ENCODE assay signal across 18 cellular contexts in genomic region chr2:234298916-234299315, GRCh38.
DNase-seq lines count a peak whose midpoint lies in the region; ATAC-seq lines count a peak whose summit lies in the region.
"Had no signal": no experiment of that assay in that cellular context is flagged by ENCODE, and none has a peak within 500 bp of the region (broad histone marks: within the 10 kb centered on the region; RNA-seq: fewer than 3 reads in every experiment).

No MANE protein-coding gene starts in this region.

- no peaks in the 10 kb centered on the region for H3K36me3 ChIP-seq in CD4-positive, alpha-beta memory T cell (ENCODE audit: insufficient read depth, low read length)
- H3K36me3 ChIP-seq in naive thymus-derived CD4-positive, alpha-beta T cell (ENCODE audit: control insufficient read depth in 2 of 3, insufficient read depth in 3 of 3, low read length in 3 of 3): no peaks in the 10 kb centered on the region
- H3K36me3 ChIP-seq: Peyer's patch had no signal

- no peak overlapping the region for H3K27ac ChIP-seq in CD4-positive, alpha-beta memory T cell (ENCODE audit: low read depth, low read length)
- H3K27ac ChIP-seq in naive thymus-derived CD4-positive, alpha-beta T cell (ENCODE audit: low read depth, low read length): no peak overlapping the region
- H3K27ac ChIP-seq: HL-60, KMS-11, Peyer's patch had no signal

- peak overlapping the region; percentile 24 for H3K27ac Mint-ChIP-seq in activated T-cell treated with anti-CD3 and anti-CD28 coated beads, Interleukin-2, amount 50 U/mL, for 72 hours
- H3K27ac Mint-ChIP-seq in CD4-positive, alpha-beta memory T cell: peak overlapping the region; percentile 36 to 91 (median 85)
- H3K27ac Mint-ChIP-seq in T-helper 17 cell: peak overlapping the region; percentile 100
- H3K27ac Mint-ChIP-seq in naive thymus-derived CD4-positive, alpha-beta T cell: peak overlapping the region in 8 of 9 donors; percentile 33 to 92 (median 68)
- H3K27ac Mint-ChIP-seq: B cell, GM23338 had no signal

- no peak overlapping the region for H3K4me3 Mint-ChIP-seq in activated T-cell treated with anti-CD3 and anti-CD28 coated beads, Interleukin-2, amount 50 U/mL, for 72 hours
- H3K4me3 Mint-ChIP-seq in activated T-cell treated with anti-CD3 and anti-CD28 coated beads, Interleukin-2, amount 50 U/mL, for 4 hours: no peak overlapping the region
- H3K4me3 Mint-ChIP-seq in CD4-positive, alpha-beta memory T cell: peak overlapping the region in 2 of 8 donors; percentile 37 to 44
- peak overlapping the region; percentile 43 for H3K4me3 Mint-ChIP-seq in T-helper 17 cell
- peak overlapping the region in 3 of 10 donors; percentile 34 to 53 (median 53) for H3K4me3 Mint-ChIP-seq in naive thymus-derived CD4-positive, alpha-beta T cell
- H3K4me3 Mint-ChIP-seq: B cell; CD8-positive, alpha-beta memory T cell; GM23338 had no signal

- H3K36me3 Mint-ChIP-seq in activated T-cell treated with anti-CD3 and anti-CD28 coated beads, Interleukin-2, amount 50 U/mL, for 72 hours (ENCODE audit: insufficient read depth in 2 of 2): peaks cover 0 to 2% of the 10 kb centered on the region in 2 donors
- H3K36me3 Mint-ChIP-seq in activated T-cell treated with anti-CD3 and anti-CD28 coated beads, Interleukin-2, amount 50 U/mL, for 4 hours (ENCODE audit: insufficient read depth): no peaks in the 10 kb centered on the region
- peaks cover 0 to 7% of the 10 kb centered on the region in 2 donors for H3K36me3 Mint-ChIP-seq in CD4-positive, alpha-beta memory T cell
- peaks cover 3% of the 10 kb centered on the region for H3K36me3 Mint-ChIP-seq in T-helper 17 cell (ENCODE audit: low read depth)
- H3K36me3 Mint-ChIP-seq in naive thymus-derived CD4-positive, alpha-beta T cell: peaks cover 0 to 12% (median 0%) of the 10 kb centered on the region in 5 donors

- no peak for DNase-seq in activated T-cell treated with anti-CD3 and anti-CD28 coated beads, Interleukin-2, amount 50 U/mL, for 72 hours
- DNase-seq in activated T-cell treated with anti-CD3 and anti-CD28 coated beads, Interleukin-2, amount 50 U/mL, for 4 hours: no peak
- no peak for DNase-seq in CD4-positive, alpha-beta memory T cell
- DNase-seq in T-helper 17 cell: no peak
- DNase-seq in naive thymus-derived CD4-positive, alpha-beta T cell: no peak
- DNase-seq in stimulated activated CD4-positive, alpha-beta T cell treated with anti-CD3 and anti-CD28 coated beads, Interleukin-4, amount 100 ng/mL, for 24 hours: no peak
- DNase-seq in activated CD4-positive, alpha-beta T cell treated with anti-CD3 and anti-CD28 coated beads for 48 hours: no peak
- DNase-seq: CD8-positive, alpha-beta memory T cell; NCI-H1930; NCI-H2171 treated with DMSO at 0.1 percent for 48 hours; NCI-H774; Peyer's patch; Right ventricle myocardium superior had no signal

- no peaks in the 10 kb centered on the region for H3K27me3 Mint-ChIP-seq in activated T-cell treated with anti-CD3 and anti-CD28 coated beads, Interleukin-2, amount 50 U/mL, for 72 hours (ENCODE audit: low read depth)
- no peaks in the 10 kb centered on the region for H3K27me3 Mint-ChIP-seq in activated T-cell treated with anti-CD3 and anti-CD28 coated beads, Interleukin-2, amount 50 U/mL, for 4 hours (ENCODE audit: low read depth)
- no peaks in the 10 kb centered on the region for H3K27me3 Mint-ChIP-seq in CD4-positive, alpha-beta memory T cell
- no peaks in the 10 kb centered on the region for H3K27me3 Mint-ChIP-seq in T-helper 17 cell
- no peaks in the 10 kb centered on the region for H3K27me3 Mint-ChIP-seq in naive thymus-derived CD4-positive, alpha-beta T cell
- H3K27me3 Mint-ChIP-seq: CD8-positive, alpha-beta memory T cell had no signal

- H3K4me1 Mint-ChIP-seq in activated T-cell treated with anti-CD3 and anti-CD28 coated beads, Interleukin-2, amount 50 U/mL, for 72 hours (ENCODE audit: low read depth): peaks cover 83% of the 10 kb centered on the region
- H3K4me1 Mint-ChIP-seq in activated T-cell treated with anti-CD3 and anti-CD28 coated beads, Interleukin-2, amount 50 U/mL, for 4 hours (ENCODE audit: low read depth): peaks cover 71% of the 10 kb centered on the region
- H3K4me1 Mint-ChIP-seq in CD4-positive, alpha-beta memory T cell: peaks cover 49 to 82% (median 67%) of the 10 kb centered on the region in 4 donors
- H3K4me1 Mint-ChIP-seq in T-helper 17 cell: peaks cover 46% of the 10 kb centered on the region
- peaks cover 49 to 88% (median 80%) of the 10 kb centered on the region in 7 donors for H3K4me1 Mint-ChIP-seq in naive thymus-derived CD4-positive, alpha-beta T cell

- H3K27me3 ChIP-seq in CD4-positive, alpha-beta memory T cell (ENCODE audit: insufficient read depth, low read length): no peaks in the 10 kb centered on the region
- H3K27me3 ChIP-seq in naive thymus-derived CD4-positive, alpha-beta T cell (ENCODE audit: control insufficient read depth in 2 of 2, insufficient read depth in 2 of 2, low read length in 2 of 2): no peaks in the 10 kb centered on the region
- H3K27me3 ChIP-seq: Peyer's patch had no signal

- ATAC-seq in activated T-cell treated with anti-CD3 and anti-CD28 coated beads, Interleukin-2, amount 50 U/mL, for 72 hours (replicated peaks in 1 of 2): no peak
- no peak for ATAC-seq in activated T-cell treated with anti-CD3 and anti-CD28 coated beads, Interleukin-2, amount 50 U/mL, for 4 hours
- no peak for ATAC-seq in T-helper 17 cell
- ATAC-seq in naive thymus-derived CD4-positive, alpha-beta T cell: no peak
- no peak for ATAC-seq in HG03139 (IDR thresholded peaks at IDR 0.05; ENCODE audit: unreplicated experiment)
- ATAC-seq: GM23338 had no signal

- CTCF ChIA-PET in CD4-positive, alpha-beta memory T cell (lab: Charles Lee; ENCODE audit: partially characterized antibody): interaction anchor here (0.7 to 4.9 kb wide), 7 partner anchors 10 to 254 kb away, joined by 3 to 28 read pairs (median 3); no protein-coding TSS in a partner anchor
- CTCF ChIA-PET in naive thymus-derived CD4-positive, alpha-beta T cell (lab: Charles Lee): no interaction called here

- intact Hi-C loops in CD4-positive, alpha-beta memory T cell (cut with micrococcal nuclease): no loop called here
- intact Hi-C loops in naive thymus-derived CD4-positive, alpha-beta T cell (cut with micrococcal nuclease): loop anchor here (5.0 to 10.0 kb wide), 2 partner anchors 444 to 1747 kb away; partner anchors contain the start of genes EIF4E2 (in 1 of the 2), HJURP (in 1 of the 2) and TIGD1 (in 1 of the 2)

- POLR2A ChIA-PET in CD4-positive, alpha-beta memory T cell (lab: Charles Lee; ENCODE audit: partially characterized antibody): interaction anchor here (0.9 to 7.4 kb wide), 6 partner anchors 8 to 148 kb away, joined by 3 to 56 read pairs (median 3); no protein-coding TSS in a partner anchor
- POLR2A ChIA-PET in naive thymus-derived CD4-positive, alpha-beta T cell (lab: Charles Lee): interaction anchor here (0.6 to 2.1 kb wide), 6 partner anchors 10 to 155 kb away, joined by 3 to 11 read pairs (median 3); no protein-coding TSS in a partner anchor

- no peaks in the 10 kb centered on the region for H3K9me3 Mint-ChIP-seq in activated T-cell treated with anti-CD3 and anti-CD28 coated beads, Interleukin-2, amount 50 U/mL, for 72 hours
- peaks cover 4% of the 10 kb centered on the region for H3K9me3 Mint-ChIP-seq in activated T-cell treated with anti-CD3 and anti-CD28 coated beads, Interleukin-2, amount 50 U/mL, for 4 hours
- peaks cover 0 to 4% (median 0%) of the 10 kb centered on the region in 8 donors for H3K9me3 Mint-ChIP-seq in CD4-positive, alpha-beta memory T cell
- H3K9me3 Mint-ChIP-seq in naive thymus-derived CD4-positive, alpha-beta T cell: peaks cover 0 to 8% (median 0%) of the 10 kb centered on the region in 11 donors
- H3K9me3 Mint-ChIP-seq: CD8-positive, alpha-beta memory T cell had no signal

- no peaks in the 10 kb centered on the region for H3K9me3 ChIP-seq in CD4-positive, alpha-beta memory T cell (ENCODE audit: control insufficient read depth in 1 of 2, low read length in 2 of 2)
- no peaks in the 10 kb centered on the region for H3K9me3 ChIP-seq in T-helper 17 cell (ENCODE audit: control insufficient read depth, low read length, poor library complexity, severe bottlenecking)
- H3K9me3 ChIP-seq in naive thymus-derived CD4-positive, alpha-beta T cell (ENCODE audit: control insufficient read depth in 2 of 3, low read length in 3 of 3): no peaks in the 10 kb centered on the region
- H3K9me3 ChIP-seq: Peyer's patch had no signal

- peaks cover 72% of the 10 kb centered on the region for H3K4me1 ChIP-seq in CD4-positive, alpha-beta memory T cell (ENCODE audit: insufficient read depth, low read length)
- H3K4me1 ChIP-seq in naive thymus-derived CD4-positive, alpha-beta T cell (ENCODE audit: control insufficient read depth in 2 of 2, insufficient read depth in 2 of 2, low read length in 2 of 2): peaks cover 31 to 79% of the 10 kb centered on the region in 2 donors
- H3K4me1 ChIP-seq: Peyer's patch had no signal

- H3K4me3 ChIP-seq in CD4-positive, alpha-beta memory T cell (ENCODE audit: low read length in 2 of 2): no peak overlapping the region
- H3K4me3 ChIP-seq in naive thymus-derived CD4-positive, alpha-beta T cell (ENCODE audit: low read length): no peak overlapping the region
- H3K4me3 ChIP-seq: GM23338, Peyer's patch had no signal

Comparison
In these comparisons a context has a peak if more than half of its experiments do, and no peak if none do; other contexts are left out.
1. H3K27ac Mint-ChIP-seq: peak in every context shown above with its lines; median percentile 100 in T-helper 17 cell; 85 in CD4-positive, alpha-beta memory T cell; 68 in naive thymus-derived CD4-positive, alpha-beta T cell; 24 in activated T-cell treated with anti-CD3 and anti-CD28 coated beads, Interleukin-2, amount 50 U/mL, for 72 hours.